Comparison of ENCODE assay signal across 18 cellular contexts in genomic region chr19:1949304-1950101, GRCh38.
"Had no signal": no experiment of that assay in that cellular context is flagged by ENCODE, and none has a peak within 500 bp of the region (broad histone marks: within the 10 kb centered on the region; RNA-seq: fewer than 3 reads in every experiment).

No MANE protein-coding gene starts in this region.

- H3K27me3 Mint-ChIP-seq: activated B cell treated with CpG ODN at 0.5 μM for 24 hours; activated CD4-positive, alpha-beta T cell treated with anti-CD3 and anti-CD28 coated beads, Interleukin-2, amount 10 ng/mL, durations not matched to agents 24 days and 14 days had no signal

- H3K27ac Mint-ChIP-seq: activated CD4-positive, alpha-beta T cell treated with anti-CD3 and anti-CD28 coated beads, Interleukin-2, amount 10 ng/mL, durations not matched to agents 24 days and 14 days; activated CD8-positive, alpha-beta T cell treated with anti-CD3 and anti-CD28 coated beads, Interleukin-2, amount 10 ng/mL, durations not matched to agents 7 days and 5 days had no signal

- H3K4me3 Mint-ChIP-seq: activated B cell treated with CpG ODN at 0.5 μM for 24 hours; activated CD4-positive, alpha-beta T cell treated with anti-CD3 and anti-CD28 coated beads, Interleukin-2, amount 10 ng/mL, durations not matched to agents 24 days and 14 days; activated CD8-positive, alpha-beta T cell treated with anti-CD3 and anti-CD28 coated beads, Interleukin-2, amount 10 ng/mL, durations not matched to agents 7 days and 5 days; activated T-cell treated with anti-CD3 and anti-CD28 coated beads, Interleukin-2, amount 50 U/mL, for 4 hours had no signal

- H3K4me3 ChIP-seq: colonic mucosa, heart left ventricle, spleen, tibial nerve, uterus had no signal

- H3K9me3 Mint-ChIP-seq: activated B cell treated with CpG ODN at 0.5 μM for 24 hours; activated CD4-positive, alpha-beta T cell treated with anti-CD3 and anti-CD28 coated beads, Interleukin-2, amount 10 ng/mL, durations not matched to agents 24 days and 14 days; activated T-cell treated with anti-CD3 and anti-CD28 coated beads, Interleukin-2, amount 50 U/mL, for 4 hours had no signal

- H3K9me3 ChIP-seq: colonic mucosa, heart left ventricle, spleen, tibial nerve, uterus had no signal

- H3K36me3 ChIP-seq: colonic mucosa, uterus had no signal

- ATAC-seq: activated CD8-positive, alpha-beta T cell treated with anti-CD3 and anti-CD28 coated beads, Interleukin-2, amount 10 ng/mL, durations not matched to agents 7 days and 5 days; activated T-cell treated with anti-CD3 and anti-CD28 coated beads, Interleukin-2, amount 50 U/mL, for 4 hours; heart left ventricle; left ventricle myocardium superior had no signal

- H3K27ac ChIP-seq: brain microvascular endothelial cell, colonic mucosa, heart left ventricle, tibial nerve, uterus had no signal

- DNase-seq: activated B cell treated with CpG ODN at 0.5 μM for 24 hours; activated CD4-positive, alpha-beta T cell treated with anti-CD3 and anti-CD28 coated beads, Interleukin-2, amount 10 ng/mL, durations not matched to agents 24 days and 14 days; activated CD8-positive, alpha-beta T cell treated with anti-CD3 and anti-CD28 coated beads, Interleukin-2, amount 10 ng/mL, durations not matched to agents 7 days and 5 days; activated effector memory CD4-positive, alpha-beta T cell treated with Interleukin-2 at 50 U/mL for 16 hours; activated naive CD4-positive, alpha-beta T cell treated with anti-CD3 and anti-CD28 coated beads, Interleukin-2, amount 50 U/mL, for 16 hours; activated T-cell treated with anti-CD3 and anti-CD28 coated beads, Interleukin-2, amount 50 U/mL, for 4 hours; aorta; brain microvascular endothelial cell; central memory CD4-positive, alpha-beta T cell; colonic mucosa; heart left ventricle; left ventricle myocardium superior; retina; spleen; stimulated activated CD4-positive, alpha-beta T cell treated with anti-CD3 and anti-CD28 coated beads, Interleukin-4, amount 100 ng/mL, for 4 hours; stimulated activated naive CD4-positive, alpha-beta T cell; uterus had no signal

- H3K4me1 ChIP-seq: uterus had no signal
